In genomic region chr2:199195893-199196502, GRCh38 we compare ENCODE assay signal across 23 cellular contexts.
"Had no signal": no experiment of that assay in that cellular context is flagged by ENCODE, and none has a peak within 500 bp of the region (broad histone marks: within the 10 kb centered on the region; RNA-seq: fewer than 3 reads in every experiment).

No MANE protein-coding gene starts in this region.

- H3K27me3 ChIP-seq: dorsolateral prefrontal cortex, heart right ventricle, neutrophil, spleen, tibial artery, upper lobe of left lung, uterus had no signal

- H3K27ac ChIP-seq: dorsolateral prefrontal cortex, heart right ventricle, neutrophil, psoas muscle, spleen, tibial artery, upper lobe of left lung, uterus had no signal

- FAIRE-seq: frontal cortex, islet of Langerhans had no signal

- H3K27me3 Mint-ChIP-seq: naive B cell; stimulated activated memory B cell treated with anti-CD40 and anti-IgM and Interleukin-4, amounts not matched to agents 10 μg/mL and 1 μg/mL and 100 μg/mL, for 72 hours; stimulated activated naive CD8-positive, alpha-beta T cell treated with anti-CD3 and anti-CD28 coated beads, Interleukin-15, Interleukin-2, amounts not matched to agents 100 ng/mL and 50 ng/mL, for 24 hours had no signal

- H3K9me3 Mint-ChIP-seq: nephron had no signal

- H3K36me3 ChIP-seq: heart right ventricle, neutrophil, spleen, tibial artery, upper lobe of left lung, uterus had no signal

- H3K27ac Mint-ChIP-seq: naive B cell; nephron; stimulated activated memory B cell treated with anti-CD40 and anti-IgM and Interleukin-4, amounts not matched to agents 10 μg/mL and 1 μg/mL and 100 μg/mL, for 72 hours; stimulated activated naive CD8-positive, alpha-beta T cell treated with anti-CD3 and anti-CD28 coated beads, Interleukin-15, Interleukin-2, amounts not matched to agents 100 ng/mL and 50 ng/mL, for 24 hours had no signal

- H3K36me3 Mint-ChIP-seq: naive B cell; stimulated activated memory B cell treated with anti-CD40 and anti-IgM and Interleukin-4, amounts not matched to agents 10 μg/mL and 1 μg/mL and 100 μg/mL, for 72 hours had no signal

- DNase-seq: dorsolateral prefrontal cortex; effector CD8-positive, alpha-beta T cell; heart right ventricle; hypothalamus; kidney glomerular epithelial cell; mesendoderm; naive B cell; psoas muscle; retina; spleen; stimulated activated CD4-positive, alpha-beta T cell treated with anti-CD3 and anti-CD28 coated beads, Interleukin-15, amount 100 ng/mL, for 24 hours; stimulated activated CD4-positive, alpha-beta T cell treated with anti-CD3 and anti-CD28 coated beads, Interleukin-1b, Interleukin-23, amount 100 ng/mL, for 48 hours; stimulated activated CD4-positive, alpha-beta T cell treated with anti-CD3 and anti-CD28 coated beads, Interleukin-4, amount 100 ng/mL, for 24 hours; tibial artery; upper lobe of left lung; uterus had no signal

- ATAC-seq: heart right ventricle; psoas muscle; sciatic nerve; stimulated activated memory B cell treated with anti-CD40 and anti-IgM and Interleukin-4, amounts not matched to agents 10 μg/mL and 1 μg/mL and 100 μg/mL, for 72 hours had no signal

- H3K4me3 Mint-ChIP-seq: nephron; stimulated activated memory B cell treated with anti-CD40 and anti-IgM and Interleukin-4, amounts not matched to agents 10 μg/mL and 1 μg/mL and 100 μg/mL, for 72 hours; stimulated activated naive CD8-positive, alpha-beta T cell treated with anti-CD3 and anti-CD28 coated beads, Interleukin-15, Interleukin-2, amounts not matched to agents 100 ng/mL and 50 ng/mL, for 24 hours had no signal

- H3K4me1 Mint-ChIP-seq: naive B cell; nephron; stimulated activated memory B cell treated with anti-CD40 and anti-IgM and Interleukin-4, amounts not matched to agents 10 μg/mL and 1 μg/mL and 100 μg/mL, for 72 hours had no signal

- H3K4me3 ChIP-seq: dorsolateral prefrontal cortex, heart right ventricle, psoas muscle, spleen, tibial artery, upper lobe of left lung, uterus had no signal

- H3K4me1 ChIP-seq: heart right ventricle, psoas muscle, spleen, tibial artery, upper lobe of left lung had no signal

- H3K9me3 ChIP-seq: heart right ventricle, neutrophil, psoas muscle, spleen, tibial artery, upper lobe of left lung, uterus had no signal
